Comparison of ENCODE assay signal across 9 cellular contexts in genomic region chr12:106918746-106919145, GRCh38. TPM values are rescaled to one million over a fixed set of nuclear protein-coding genes. Genes with fewer than 3 reads are reported as not detected.
DNase-seq lines count a peak whose midpoint lies in the region; ATAC-seq, FAIRE-seq and TF ChIP-seq lines count a peak whose summit lies in the region.
"Had no signal": no experiment of that assay in that cellular context is flagged by ENCODE, and none has a peak within 500 bp of the region (broad histone marks: within the 10 kb centered on the region; RNA-seq: fewer than 3 reads in every experiment).

No MANE protein-coding gene starts in this region.

- H3K4me3 Mint-ChIP-seq in activated CD4-positive, alpha-beta T cell treated with anti-CD3 and anti-CD28 coated beads, Interleukin-2, amount 10 ng/mL, durations not matched to agents 24 days and 14 days = no peak overlapping the region
- no peak overlapping the region for H3K4me3 Mint-ChIP-seq in progenitor cell of endocrine pancreas (ENCODE audit: low read depth)
- H3K4me3 Mint-ChIP-seq: B cell had no signal

- no peak overlapping the region for H3K27ac Mint-ChIP-seq in activated CD4-positive, alpha-beta T cell treated with anti-CD3 and anti-CD28 coated beads, Interleukin-2, amount 10 ng/mL, durations not matched to agents 24 days and 14 days
- H3K27ac Mint-ChIP-seq in progenitor cell of endocrine pancreas = no peak overlapping the region
- H3K27ac Mint-ChIP-seq: B cell had no signal

- H3K36me3 ChIP-seq in bronchial epithelial cell (ENCODE audit: control insufficient read depth, insufficient read depth, low read length) (no peaks in the 10 kb centered on the region), small intestine (ENCODE audit: control insufficient read depth in 2 of 2, insufficient read depth in 2 of 2, low read length in 2 of 2) (no peaks in the 10 kb centered on the region)

- H3K4me3 ChIP-seq in bronchial epithelial cell (ENCODE audit: low read depth, low read length) (no peak overlapping the region), small intestine (ENCODE audit: low read depth in 1 of 2, low read length in 2 of 2) (no peak overlapping the region)

- H3K27me3 Mint-ChIP-seq in activated CD4-positive, alpha-beta T cell treated with anti-CD3 and anti-CD28 coated beads, Interleukin-2, amount 10 ng/mL, durations not matched to agents 24 days and 14 days = peaks cover 19% of the 10 kb centered on the region
- no peaks in the 10 kb centered on the region for H3K27me3 Mint-ChIP-seq in progenitor cell of endocrine pancreas

- TF ChIP-seq CTCF in bronchial epithelial cell (IDR thresholded peaks at IDR 0.05; ENCODE audit: insufficient read depth, low read length, severe bottlenecking) = peak; percentile 38
- TF ChIP-seq CTCF in progenitor cell of endocrine pancreas (IDR thresholded peaks at IDR 0.05; ENCODE audit: unreplicated experiment) = peak; percentile 73

- WGBS in small intestine, 3 donors = 21 to 35% (median 25%) methylated on average over 3 of the region's 3 CpGs

- H3K4me1 ChIP-seq in small intestine (ENCODE audit: control insufficient read depth in 2 of 2, insufficient read depth in 1 of 2, low read depth in 1 of 2, low read length in 1 of 2) = no peaks in the 10 kb centered on the region

- no peak for ATAC-seq in GM21528 (IDR thresholded peaks at IDR 0.05; ENCODE audit: low FRiP score, unreplicated experiment)

- no peaks in the 10 kb centered on the region for H3K9me3 ChIP-seq in small intestine (ENCODE audit: control insufficient read depth, low read depth)

- DNase-seq in activated CD4-positive, alpha-beta T cell treated with anti-CD3 and anti-CD28 coated beads, Interleukin-2, amount 10 ng/mL, durations not matched to agents 24 days and 14 days = peak; percentile 66
- DNase-seq in activated CD4-positive, alpha-beta T cell treated with anti-CD3 and anti-CD28 coated beads for 4 hours = no peak
- peak; percentile 19 for DNase-seq in NCI-H2196 (lab: John Stamatoyannopoulos, UW; ENCODE audit: unreplicated experiment)
- peak; percentile 22 for DNase-seq in bronchial epithelial cell (ENCODE audit: low read depth)
- no peak for DNase-seq in progenitor cell of endocrine pancreas (ENCODE audit: low spot score, unreplicated experiment)
- DNase-seq in small intestine = no peak
- DNase-seq in cerebellum (ENCODE audit: low spot score) = no peak

- peaks cover 3% of the 10 kb centered on the region for H3K9me3 Mint-ChIP-seq in activated CD4-positive, alpha-beta T cell treated with anti-CD3 and anti-CD28 coated beads, Interleukin-2, amount 10 ng/mL, durations not matched to agents 24 days and 14 days
- H3K9me3 Mint-ChIP-seq in progenitor cell of endocrine pancreas (ENCODE audit: low read depth) = peaks cover 7% of the 10 kb centered on the region

- H3K27me3 ChIP-seq in bronchial epithelial cell (ENCODE audit: control insufficient read depth, insufficient read depth, low read length) = peaks cover 2% of the 10 kb centered on the region
- H3K27me3 ChIP-seq in small intestine (ENCODE audit: control insufficient read depth in 2 of 2, insufficient read depth in 2 of 2, low read length in 2 of 2) = no peaks in the 10 kb centered on the region

- H3K4me1 Mint-ChIP-seq in activated CD4-positive, alpha-beta T cell treated with anti-CD3 and anti-CD28 coated beads, Interleukin-2, amount 10 ng/mL, durations not matched to agents 24 days and 14 days = peaks cover 18% of the 10 kb centered on the region
- H3K4me1 Mint-ChIP-seq in progenitor cell of endocrine pancreas (ENCODE audit: low read depth) = peaks cover 2% of the 10 kb centered on the region
- H3K4me1 Mint-ChIP-seq: B cell had no signal

- H3K36me3 Mint-ChIP-seq in activated CD4-positive, alpha-beta T cell treated with anti-CD3 and anti-CD28 coated beads, Interleukin-2, amount 10 ng/mL, durations not matched to agents 24 days and 14 days (ENCODE audit: low read depth) = no peaks in the 10 kb centered on the region
- H3K36me3 Mint-ChIP-seq in progenitor cell of endocrine pancreas (ENCODE audit: insufficient read depth) = no peaks in the 10 kb centered on the region

- intact Hi-C loops in activated CD4-positive, alpha-beta T cell treated with anti-CD3 and anti-CD28 coated beads, Interleukin-2, amount 10 ng/mL, durations not matched to agents 24 days and 14 days (cut with micrococcal nuclease) = loop anchor here (5.0 to 10.0 kb wide), 5 partner anchors 61 to 691 kb away; partner anchors contain the start of genes RFX4 and RIC8B

- no peak overlapping the region for H3K27ac ChIP-seq in small intestine (ENCODE audit: low read depth in 1 of 2, low read length in 1 of 2)

- FAIRE-seq in bronchial epithelial cell (lab: Jason Lieb, UNC) (no peak), small intestine (lab: Jason Lieb, UNC) (no peak)

RNA-seq across cellular contexts. Expression of gene TMEM263, which starts 37.0 kb away (rescaled TPM):
- total RNA-seq in activated CD4-positive, alpha-beta T cell treated with anti-CD3 and anti-CD28 coated beads, Interleukin-2, amount 10 ng/mL, durations not matched to agents 24 days and 14 days = 24.8 and 26.6 TPM in 2 replicates
- total RNA-seq in bronchial epithelial cell (15.9 and 26.6 TPM in 2 replicates), progenitor cell of endocrine pancreas (37.6 and 39.7 TPM in 2 replicates), cerebellum (44.4 TPM)
- polyA plus RNA-seq in small intestine = 10 to 100 TPM; 12.7 to 27.3 (median 13.8) TPM

Comparison
In these comparisons a context has a peak if more than half of its experiments do, and no peak if none do; other contexts are left out.
1. DNase-seq: peak in activated CD4-positive, alpha-beta T cell treated with anti-CD3 and anti-CD28 coated beads, Interleukin-2, amount 10 ng/mL, durations not matched to agents 24 days and 14 days (single experiment), NCI-H2196 (single experiment) and bronchial epithelial cell (single experiment); none in activated CD4-positive, alpha-beta T cell treated with anti-CD3 and anti-CD28 coated beads for 4 hours (0 of 2), progenitor cell of endocrine pancreas (single experiment), small intestine (single experiment) and cerebellum (single experiment).